In the genomic region with DNA sequence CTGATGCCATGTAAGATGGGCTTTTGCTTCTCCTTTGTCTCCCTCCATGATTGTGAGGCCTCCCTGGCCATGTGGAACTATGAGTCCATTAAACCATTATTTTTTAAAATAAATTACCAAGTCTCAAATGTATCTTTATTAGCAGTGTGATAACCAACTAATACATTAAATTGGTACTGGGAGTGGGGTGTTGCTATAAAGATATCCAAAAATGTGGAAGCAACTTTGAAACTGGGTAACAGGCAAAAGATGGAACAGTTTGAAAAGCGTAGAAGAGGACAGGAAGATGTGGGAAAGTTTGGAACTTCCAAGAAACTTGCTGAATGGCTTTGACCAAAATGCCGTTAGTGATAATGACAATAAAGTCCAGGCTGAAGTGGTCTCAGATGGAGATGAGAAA, we compare ENCODE assay signal across 26 cellular contexts.
DNase-seq lines count a peak whose midpoint lies in the region; TF ChIP-seq lines count a peak whose summit lies in the region.
"Had no signal": no experiment of that assay in that cellular context is flagged by ENCODE, and none has a peak within 500 bp of the region (broad histone marks: within the 10 kb centered on the region; RNA-seq: fewer than 3 reads in every experiment).

No MANE protein-coding gene starts in this region.

- H3K4me1 ChIP-seq in HEK293 (ENCODE audit: control insufficient read depth, insufficient read depth, low read length) (no peaks in the 10 kb centered on the region), left ventricle myocardium inferior (no peaks in the 10 kb centered on the region)
- H3K4me1 ChIP-seq: A549; BE2C; BLaER1; BLaER1 treated with 17β-estradiol and CSF1 and Interleukin-3, amounts not matched to agents 10 nM and 100 nM; Caco-2 had no signal

- POLR2A ChIA-PET in HEK293 (lab: Yijun Ruan, JAX) = no interaction called here

- H3K4me3 ChIP-seq in HEK293 (ENCODE audit: low read depth, low read length) (no peak overlapping the region), left ventricle myocardium inferior (no peak overlapping the region)
- H3K4me3 ChIP-seq: A549; BLaER1; BLaER1 treated with 17β-estradiol and CSF1 and Interleukin-3, amounts not matched to agents 10 nM and 100 nM had no signal

- no peaks in the 10 kb centered on the region for H3K27me3 ChIP-seq in left ventricle myocardium inferior (ENCODE audit: low read depth)
- H3K27me3 ChIP-seq: BE2C had no signal

- intact Hi-C loops in left ventricle myocardium inferior (cut with micrococcal nuclease) = no loop called here

- no peak for DNase-seq in left ventricle myocardium inferior
- DNase-seq: 8988T; ACHN; AML-193; BE2C; C1 segment of cervical spinal cord; Caco-2; Calu3; CD4-positive, alpha-beta memory T cell; CD4-positive, alpha-beta T cell; CD4-positive, CD25-positive, alpha-beta regulatory T cell; CD8-positive, alpha-beta memory T cell; CD8-positive, alpha-beta T cell; COR-L47; DMS 273 treated with DMSO at 0.1 percent for 48 hours; DMS153; DMS79; DMS79 treated with DMSO at 0.1 percent for 48 hours; DND-41; EL had no signal

- no peaks in the 10 kb centered on the region for H3K36me3 ChIP-seq in HEK293 (ENCODE audit: control insufficient read depth in 2 of 2, insufficient read depth in 1 of 2, low read length in 2 of 2)
- no peaks in the 10 kb centered on the region for H3K36me3 ChIP-seq in left ventricle myocardium inferior
- H3K36me3 ChIP-seq: BE2C; BLaER1; BLaER1 treated with 17β-estradiol and CSF1 and Interleukin-3, amounts not matched to agents 10 nM and 100 nM had no signal

- no peak overlapping the region for H3K27ac ChIP-seq in HEK293 (ENCODE audit: extremely low read depth, low read depth, low read length)
- H3K27ac ChIP-seq in left ventricle myocardium inferior (replicated peaks) = no peak overlapping the region
- H3K27ac ChIP-seq: 22Rv1; A549; BLaER1; BLaER1 treated with 17β-estradiol and CSF1 and Interleukin-3, amounts not matched to agents 10 nM and 100 nM; C4-2B had no signal

- H3K9me3 ChIP-seq in HEK293 (ENCODE audit: control insufficient read depth, insufficient read depth, low read depth, low read length) (peaks cover 9% of the 10 kb centered on the region), left ventricle myocardium inferior (replicated peaks) (peaks cover 32% of the 10 kb centered on the region)
- H3K9me3 ChIP-seq: A549, BE2C, Caco-2 had no signal

- no peak for TF ChIP-seq CTCF in HEK293 (tag by site-specific recombination; IDR thresholded peaks at IDR 0.05)
- TF ChIP-seq CTCF in left ventricle myocardium inferior (IDR thresholded peaks at IDR 0.05; ENCODE audit: borderline replicate concordance) = no peak

- CTCF ChIA-PET in HEK293 (lab: Yijun Ruan, JAX) = no interaction called here

TF ChIP-seq in HEK293, 187 proteins besides CTCF, POLR2A, EP300 and RAD21:
- TF ChIP-seq ZNF707 (tag by site-specific recombination; IDR thresholded peaks at IDR 0.05) (peak; percentile 93), ZNF121 (tag by site-specific recombination; IDR thresholded peaks at IDR 0.05) (no peak), ZNF274 (IDR thresholded peaks at IDR 0.05; ENCODE audit: low read length) (no peak), ZNF274 (tag by site-specific recombination; IDR thresholded peaks at IDR 0.05; ENCODE audit: borderline replicate concordance) (no peak)
